In the genomic region with DNA sequence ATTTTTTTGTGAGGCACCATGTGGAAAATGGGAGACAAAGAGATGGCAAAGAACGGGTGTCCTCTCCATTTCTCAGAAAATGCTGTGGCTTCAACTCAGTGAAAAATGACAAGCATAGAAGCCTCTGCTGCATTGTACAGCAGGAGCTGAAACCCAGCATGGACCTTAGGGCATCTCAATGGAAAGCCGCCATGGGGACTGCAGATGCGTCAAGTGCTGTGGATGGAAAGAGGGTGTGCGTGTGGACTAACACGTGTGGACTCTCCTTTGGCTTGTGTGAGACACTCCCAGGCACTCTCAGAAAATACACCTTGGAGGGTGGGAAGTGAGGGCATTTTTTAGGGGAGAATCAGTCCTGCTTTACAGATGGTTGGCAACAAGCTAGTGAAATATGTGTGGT, we compare ENCODE assay signal across 9 cellular contexts. TPM values are rescaled to one million over a fixed set of nuclear protein-coding genes. Genes with fewer than 3 reads are reported as not detected.
DNase-seq lines count a peak whose midpoint lies in the region; ATAC-seq, FAIRE-seq and TF ChIP-seq lines count a peak whose summit lies in the region.
"Had no signal": no experiment of that assay in that cellular context is flagged by ENCODE, and none has a peak within 500 bp of the region (broad histone marks: within the 10 kb centered on the region; RNA-seq: fewer than 3 reads in every experiment).

No MANE protein-coding gene starts in this region.

- no peaks in the 10 kb centered on the region for H3K9me3 ChIP-seq in A549
- no peaks in the 10 kb centered on the region for H3K9me3 ChIP-seq in naive thymus-derived CD4-positive, alpha-beta T cell (ENCODE audit: control insufficient read depth in 2 of 3, low read length in 3 of 3)
- H3K9me3 ChIP-seq: pancreas had no signal

- peak overlapping the region; percentile 97 for H3K27ac Mint-ChIP-seq in HFFc6
- peak overlapping the region; percentile 91 to 97 (median 95) for H3K27ac Mint-ChIP-seq in naive thymus-derived CD4-positive, alpha-beta T cell

- no peak for FAIRE-seq in A549 (lab: Jason Lieb, UNC)
- FAIRE-seq: pancreas had no signal

- TF ChIP-seq CTCF in A549 (IDR thresholded peaks at IDR 0.05) (no peak), HFFc6 (IDR thresholded peaks at IDR 0.05) (no peak)

- no peak for TF ChIP-seq EP300 in A549 (IDR thresholded peaks at IDR 0.05)

- peaks cover 47% of the 10 kb centered on the region for H3K4me1 Mint-ChIP-seq in HFFc6 (ENCODE audit: low read depth)
- H3K4me1 Mint-ChIP-seq in naive thymus-derived CD4-positive, alpha-beta T cell, result peaks cover 38 to 62% (median 47%) of the 10 kb centered on the region in 7 donors

- no peak overlapping the region for H3K4me3 ChIP-seq in A549
- peak overlapping the region; percentile 2 for H3K4me3 ChIP-seq in naive thymus-derived CD4-positive, alpha-beta T cell (ENCODE audit: low read length)

- POLR2A ChIA-PET in A549 (lab: Yijun Ruan, JAX), result interaction anchor here (4.1 to 5.0 kb wide), 2 partner anchors 10 to 178 kb away, joined by 27 to 71 read pairs; a partner anchor contains a TSS
- POLR2A ChIA-PET in naive thymus-derived CD4-positive, alpha-beta T cell (lab: Charles Lee), result interaction anchor here (1.4 to 11.8 kb wide), 8 partner anchors 7 to 983 kb away, joined by 4 to 157 read pairs (median 8); a partner anchor contains a TSS

- DNase-seq in A549 (ENCODE audit: low read depth in 1 of 2, low spot score in 1 of 2), result no peak
- DNase-seq in HFFc6, result no peak
- DNase-seq in caudate nucleus (lab: John Stamatoyannopoulos, UW), result no peak
- peak in 1 of 9 donors; percentile 18 for DNase-seq in naive thymus-derived CD4-positive, alpha-beta T cell
- no peak for DNase-seq in globus pallidus (ENCODE audit: low spot score)
- no peak for DNase-seq in anterior cingulate cortex (lab: John Stamatoyannopoulos, UW)

- no peak for ATAC-seq in A549
- ATAC-seq in naive thymus-derived CD4-positive, alpha-beta T cell, result no peak
- no peak for ATAC-seq in GM18861 (IDR thresholded peaks at IDR 0.05; ENCODE audit: unreplicated experiment)
- no peak for ATAC-seq in HG02610 (IDR thresholded peaks at IDR 0.05; ENCODE audit: unreplicated experiment)

- peaks cover 11% of the 10 kb centered on the region; the same call in 1 of the 2 replicates for H3K36me3 Mint-ChIP-seq in HFFc6 (ENCODE audit: low read depth)
- H3K36me3 Mint-ChIP-seq in naive thymus-derived CD4-positive, alpha-beta T cell, result peaks cover 0 to 5% (median 4%) of the 10 kb centered on the region in 5 donors

- peaks cover 40% of the 10 kb centered on the region for H3K4me1 ChIP-seq in A549
- H3K4me1 ChIP-seq in naive thymus-derived CD4-positive, alpha-beta T cell (ENCODE audit: control insufficient read depth in 2 of 2, insufficient read depth in 2 of 2, low read length in 2 of 2), result peaks cover 24 to 25% of the 10 kb centered on the region in 2 donors

- H3K27me3 ChIP-seq in naive thymus-derived CD4-positive, alpha-beta T cell (ENCODE audit: control insufficient read depth in 2 of 2, insufficient read depth in 2 of 2, low read length in 2 of 2), result no peaks in the 10 kb centered on the region
- H3K27me3 ChIP-seq: pancreas had no signal

- CTCF ChIA-PET in A549 (lab: Yijun Ruan, JAX), result interaction anchor here (0.7 to 9.3 kb wide), 9 partner anchors 8 to 180 kb away, joined by 3 to 59 read pairs (median 6); a partner anchor contains a TSS
- CTCF ChIA-PET in naive thymus-derived CD4-positive, alpha-beta T cell (lab: Charles Lee), result interaction anchor here (1.5 to 8.7 kb wide), 6 partner anchors 11 to 202 kb away, joined by 4 to 68 read pairs (median 22); no protein-coding TSS in a partner anchor

- WGBS in A549 (ENCODE audit: missing lambda C conversion rate), result 94% methylated on average over 5 of the region's 5 CpGs

- intact Hi-C loops in naive thymus-derived CD4-positive, alpha-beta T cell (cut with micrococcal nuclease), result loop anchor here (1.0 to 10.0 kb wide), 11 partner anchors 11 to 1358 kb away; a partner anchor contains a TSS

- H3K9me3 Mint-ChIP-seq in HFFc6, result no peaks in the 10 kb centered on the region
- peaks cover 0 to 3% (median 0%) of the 10 kb centered on the region in 11 donors for H3K9me3 Mint-ChIP-seq in naive thymus-derived CD4-positive, alpha-beta T cell

- peaks cover 2% of the 10 kb centered on the region; the same call in 1 of the 2 replicates for H3K27me3 Mint-ChIP-seq in HFFc6 (ENCODE audit: insufficient read depth)
- no peaks in the 10 kb centered on the region for H3K27me3 Mint-ChIP-seq in naive thymus-derived CD4-positive, alpha-beta T cell

- no peak for TF ChIP-seq POLR2A in A549 (IDR thresholded peaks at IDR 0.05; ENCODE audit: low read length)

- H3K27ac ChIP-seq in A549, result peak overlapping the region; percentile 87 to 94
- peak overlapping the region; percentile 2 for H3K27ac ChIP-seq in caudate nucleus (ENCODE audit: low read depth, low read length)
- peak overlapping the region; percentile 84 for H3K27ac ChIP-seq in naive thymus-derived CD4-positive, alpha-beta T cell (ENCODE audit: low read depth, low read length)

- H3K4me2 ChIP-seq in A549, result peak overlapping the region; percentile 95

- no peaks in the 10 kb centered on the region for H3K36me3 ChIP-seq in naive thymus-derived CD4-positive, alpha-beta T cell (ENCODE audit: control insufficient read depth in 2 of 3, insufficient read depth in 3 of 3, low read length in 3 of 3)
- H3K36me3 ChIP-seq: pancreas had no signal

- peak overlapping the region; percentile 96; the same call in 1 of the 2 replicates for H3K4me3 Mint-ChIP-seq in HFFc6
- peak overlapping the region; percentile 91 to 100 (median 99) for H3K4me3 Mint-ChIP-seq in naive thymus-derived CD4-positive, alpha-beta T cell

- TF ChIP-seq RAD21 in A549 (conservative IDR thresholded peaks at IDR 0.05 in 1 of 2, IDR thresholded peaks at IDR 0.05 in 1 of 2), result no peak

TF ChIP-seq in A549, 52 proteins besides CTCF, POLR2A, EP300 and RAD21:
- TF ChIP-seq JUN (IDR thresholded peaks at IDR 0.05) (no peak), EHMT2 (IDR thresholded peaks at IDR 0.05; ENCODE audit: low read depth) (no peak), RNF2 (IDR thresholded peaks at IDR 0.05; ENCODE audit: borderline replicate concordance, low read depth) (no peak), NPAS2 (CRISPR knock-in tag; IDR thresholded peaks at IDR 0.05; ENCODE audit: borderline replicate concordance) (no peak), KDM1A (IDR thresholded peaks at IDR 0.05; ENCODE audit: low read depth) (no peak), ZFP36 (IDR thresholded peaks at IDR 0.05; ENCODE audit: borderline replicate concordance, partially characterized antibody) (no peak), ZSCAN20 (CRISPR knock-in tag; IDR thresholded peaks at IDR 0.05) (no peak), CBX8 (IDR thresholded peaks at IDR 0.05) (no peak), SREBF2 (IDR thresholded peaks at IDR 0.05) (no peak)
- TF ChIP-seq, protein P1, sequence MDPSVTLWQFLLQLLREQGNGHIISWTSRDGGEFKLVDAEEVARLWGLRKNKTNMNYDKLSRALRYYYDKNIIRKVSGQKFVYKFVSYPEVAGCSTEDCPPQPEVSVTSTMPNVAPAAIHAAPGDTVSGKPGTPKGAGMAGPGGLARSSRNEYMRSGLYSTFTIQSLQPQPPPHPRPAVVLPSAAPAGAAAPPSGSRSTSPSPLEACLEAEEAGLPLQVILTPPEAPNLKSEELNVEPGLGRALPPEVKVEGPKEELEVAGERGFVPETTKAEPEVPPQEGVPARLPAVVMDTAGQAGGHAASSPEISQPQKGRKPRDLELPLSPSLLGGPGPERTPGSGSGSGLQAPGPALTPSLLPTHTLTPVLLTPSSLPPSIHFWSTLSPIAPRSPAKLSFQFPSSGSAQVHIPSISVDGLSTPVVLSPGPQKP (IDR thresholded peaks at IDR 0.05; ENCODE audit: low read depth, low read length), result no peak

RNA-seq across cellular contexts. Expression of a gene that starts 2.2 kb away (rescaled TPM):
- 329 and 381 TPM in 2 replicates for polyA plus RNA-seq in A549 (2011; rRNA removed)
- 165 and 222 TPM in 2 replicates for polyA plus RNA-seq in A549 (2012; cell fraction: cytosol; rRNA removed)
- 49.6 and 81.8 TPM in 2 replicates for polyA plus RNA-seq in A549 (2012; cell fraction: nucleus; rRNA removed)
- 96.4 to 113 TPM (median 106 TPM) in 3 replicates for polyA plus RNA-seq in A549 (2017; fragmentation: RNase III; extraction: RNeasy Plus Mini Kit Qiagen cat#74134 plus additional on column Dnase treatment)
- 97.8 and 196 TPM in 2 replicates for polyA minus RNA-seq in A549 (2011; rRNA and poly(A)+ RNA removed)
- total RNA-seq in HFFc6 (2021; fragmentation: NEBNext Ultra II Directional; extraction: Animal tissue kit (Norgen Biotek cat#: 25700)), result 100 to 1,000 TPM; 139 to 183 (median 150) TPM
- total RNA-seq in naive thymus-derived CD4-positive, alpha-beta T cell, result 10 to 100 TPM; 26.3 to 89.5 (median 55.6) TPM
- polyA plus RNA-seq in naive thymus-derived CD4-positive, alpha-beta T cell, result 100 to 1,000 TPM; 187 to 205 TPM

Comparison
In these comparisons a context has a peak if more than half of its experiments do, and no peak if none do; other contexts are left out.
1. H3K27ac ChIP-seq: peak in every context shown above with its lines; median percentile 90 in A549; 84 in naive thymus-derived CD4-positive, alpha-beta T cell; 2 in caudate nucleus.